Comparison of ENCODE assay signal across 14 cellular contexts in the genomic region with DNA sequence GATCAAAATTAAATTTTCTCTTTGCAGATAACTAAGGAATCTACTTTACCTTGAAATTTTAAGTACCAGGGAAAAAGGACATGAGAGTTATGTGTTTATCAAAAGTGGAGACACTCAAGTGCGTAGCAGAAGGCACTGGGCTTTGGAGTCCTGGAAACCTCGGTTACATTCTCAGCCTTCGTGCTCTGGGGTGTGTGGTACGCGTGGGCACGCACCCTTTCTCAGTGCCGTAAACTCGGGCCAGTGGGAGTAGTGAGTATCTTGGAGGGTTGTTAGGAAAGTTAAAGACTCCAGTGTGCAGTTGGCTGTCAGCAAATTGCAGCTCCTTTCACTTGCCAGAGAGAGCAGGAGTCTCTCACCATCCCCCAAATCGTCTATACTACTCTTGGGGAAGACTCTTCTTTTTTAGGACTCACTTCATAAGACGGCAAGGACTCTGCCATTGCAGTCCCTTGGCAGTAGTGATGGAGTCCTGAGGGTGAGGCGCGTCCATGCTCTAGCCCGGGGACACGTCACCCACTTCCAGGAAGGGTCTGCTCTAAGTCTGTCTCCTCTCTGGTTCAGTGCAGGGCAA.
A peak's percentile ranks its signal among the peaks of the same experiment; 100 is the strongest.
DNase-seq lines count a peak whose midpoint lies in the region; ATAC-seq and TF ChIP-seq lines count a peak whose summit lies in the region.
"Had no signal": no experiment of that assay in that cellular context is flagged by ENCODE, and none has a peak within 500 bp of the region (broad histone marks: within the 10 kb centered on the region; RNA-seq: fewer than 3 reads in every experiment).

No MANE protein-coding gene starts in this region.

- peaks cover 39% of the 10 kb centered on the region for H3K4me1 ChIP-seq in Caco-2
- H3K4me1 ChIP-seq in PC-9 (replicated peaks; ENCODE audit: insufficient read depth) = peaks cover 22% of the 10 kb centered on the region

- peak overlapping the region; percentile 27 for H3K4me2 ChIP-seq in PC-9

- ATAC-seq in effector memory CD8-positive, alpha-beta T cell (replicated peaks) = no peak
- ATAC-seq in natural killer cell treated with Interleukin-12 subunit alpha and Interleukin-12 subunit beta and Interleukin-15 and Interleukin-18, amount 100 ng/mL, for 72 hours = no peak

- peaks cover 23% of the 10 kb centered on the region; the same call in 1 of the 2 replicates for H3F3A ChIP-seq in PC-9 (ENCODE audit: insufficient read depth, low read depth)

- H3K27ac ChIP-seq in PC-9 = peak overlapping the region; percentile 42

- peaks cover 22% of the 10 kb centered on the region for H3K4me1 Mint-ChIP-seq in Caco-2 (ENCODE audit: low read depth, unreplicated experiment)
- H3K4me1 Mint-ChIP-seq in effector memory CD8-positive, alpha-beta T cell (ENCODE audit: low read depth in 2 of 2) = peaks cover 30 to 42% of the 10 kb centered on the region in 2 donors
- peaks cover 44 to 46% of the 10 kb centered on the region in 2 donors for H3K4me1 Mint-ChIP-seq in natural killer cell treated with Interleukin-12 subunit alpha and Interleukin-12 subunit beta and Interleukin-15 and Interleukin-18, amount 100 ng/mL, for 72 hours (ENCODE audit: low read depth in 2 of 2)

- H3K79me2 ChIP-seq in PC-9 (ENCODE audit: low read depth) = peaks cover 19% of the 10 kb centered on the region; the same call in 1 of the 2 replicates

- no peaks in the 10 kb centered on the region for H3K9me3 Mint-ChIP-seq in Caco-2 (ENCODE audit: unreplicated experiment)
- H3K9me3 Mint-ChIP-seq in effector memory CD8-positive, alpha-beta T cell = no peaks in the 10 kb centered on the region
- H3K9me3 Mint-ChIP-seq in natural killer cell treated with Interleukin-12 subunit alpha and Interleukin-12 subunit beta and Interleukin-15 and Interleukin-18, amount 100 ng/mL, for 72 hours = no peaks in the 10 kb centered on the region
- H3K9me3 Mint-ChIP-seq: CD4-positive, alpha-beta T cell; naive thymus-derived CD4-positive, alpha-beta T cell had no signal

- H3K9me3 ChIP-seq in Caco-2 (no peaks in the 10 kb centered on the region), PC-9 (ENCODE audit: insufficient read depth, low read depth) (no peaks in the 10 kb centered on the region)

- H3K27me3 ChIP-seq in Caco-2 (replicated peaks; ENCODE audit: control insufficient read depth, insufficient read depth, low read length) (no peaks in the 10 kb centered on the region), PC-9 (ENCODE audit: insufficient read depth, low read depth) (no peaks in the 10 kb centered on the region)

- BruUV-seq in Caco-2 (replicated peaks; lab: Mats Ljungman, UMichigan) = no TSS peak
- BruUV-seq in PC-9 (replicated peaks; lab: Mats Ljungman, UMichigan) = no TSS peak

- POLR2A ChIA-PET in Caco-2 (lab: Charles Lee) = no interaction called here
- POLR2A ChIA-PET in PC-9 (lab: Charles Lee; ENCODE audit: unreplicated experiment) = interaction anchor here (0.7 kb wide), 1 partner anchor 51 kb away, joined by 6 read pairs; no protein-coding TSS in a partner anchor

- H3K9me2 ChIP-seq in PC-9 (ENCODE audit: insufficient read depth) = no peaks in the 10 kb centered on the region

- H3K27ac Mint-ChIP-seq in Caco-2 (ENCODE audit: unreplicated experiment) = peak overlapping the region; percentile 93
- peak overlapping the region; percentile 17 to 79 for H3K27ac Mint-ChIP-seq in effector memory CD8-positive, alpha-beta T cell
- peak overlapping the region; percentile 88 to 96 for H3K27ac Mint-ChIP-seq in natural killer cell treated with Interleukin-12 subunit alpha and Interleukin-12 subunit beta and Interleukin-15 and Interleukin-18, amount 100 ng/mL, for 72 hours
- H3K27ac Mint-ChIP-seq: CD4-positive, alpha-beta T cell had no signal

- peaks cover 29% of the 10 kb centered on the region for H4K20me1 ChIP-seq in PC-9 (ENCODE audit: insufficient read depth)

- intact Hi-C loops in Caco-2 (cut with micrococcal nuclease; ENCODE audit: unreplicated experiment) = no loop called here
- intact Hi-C loops in PC-9 (cut with micrococcal nuclease; ENCODE audit: unreplicated experiment) = no loop called here

- no peaks in the 10 kb centered on the region for H3K27me3 Mint-ChIP-seq in Caco-2 (ENCODE audit: insufficient read depth, unreplicated experiment)
- no peaks in the 10 kb centered on the region for H3K27me3 Mint-ChIP-seq in effector memory CD8-positive, alpha-beta T cell
- no peaks in the 10 kb centered on the region for H3K27me3 Mint-ChIP-seq in natural killer cell treated with Interleukin-12 subunit alpha and Interleukin-12 subunit beta and Interleukin-15 and Interleukin-18, amount 100 ng/mL, for 72 hours
- H3K27me3 Mint-ChIP-seq: CD4-positive, alpha-beta T cell; naive thymus-derived CD4-positive, alpha-beta T cell had no signal

- no peak for DNase-seq in Caco-2
- DNase-seq in PC-9 = no peak
- no peak for DNase-seq in effector memory CD8-positive, alpha-beta T cell
- no peak for DNase-seq in natural killer cell treated with Interleukin-12 subunit alpha and Interleukin-12 subunit beta and Interleukin-15 and Interleukin-18, amount 100 ng/mL, for 72 hours (ENCODE audit: low spot score)
- DNase-seq in stimulated activated CD4-positive, alpha-beta T cell treated with anti-CD3 and anti-CD28 coated beads, Interleukin-1b, Interleukin-23, amount 100 ng/mL, for 48 hours = no peak
- no peak for DNase-seq in dermis blood vessel endothelial cell
- no peak for DNase-seq in MV-4-11 (lab: John Stamatoyannopoulos, UW)
- DNase-seq in glomerular visceral epithelial cell (ENCODE audit: extremely low spot score) = no peak
- DNase-seq: CD4-positive, alpha-beta T cell; foreskin melanocyte; GF-D8; naive thymus-derived CD4-positive, alpha-beta T cell; NCI-H345; T-helper 9 cell had no signal

- CTCF ChIA-PET in Caco-2 (lab: Charles Lee) = no interaction called here
- CTCF ChIA-PET in PC-9 (lab: Charles Lee) = no interaction called here

- no peak overlapping the region for H3K4me3 ChIP-seq in Caco-2 (ENCODE audit: low read depth, low read length)
- no peak overlapping the region for H3K4me3 ChIP-seq in PC-9

- peaks cover 46% of the 10 kb centered on the region for H3K36me3 Mint-ChIP-seq in Caco-2 (ENCODE audit: insufficient read depth, unreplicated experiment)
- peaks cover 12% of the 10 kb centered on the region for H3K36me3 Mint-ChIP-seq in effector memory CD8-positive, alpha-beta T cell (ENCODE audit: insufficient read depth)
- no peaks in the 10 kb centered on the region for H3K36me3 Mint-ChIP-seq in natural killer cell treated with Interleukin-12 subunit alpha and Interleukin-12 subunit beta and Interleukin-15 and Interleukin-18, amount 100 ng/mL, for 72 hours

- TF ChIP-seq CTCF in Caco-2 (IDR thresholded peaks at IDR 0.05; ENCODE audit: insufficient read depth in 1 of 2, low read depth in 1 of 2, low read length in 1 of 2, severe bottlenecking in 1 of 2, unreplicated experiment in 1 of 2) (no peak), PC-9 (conservative IDR thresholded peaks at IDR 0.05) (no peak)

- no peaks in the 10 kb centered on the region for H3K36me3 ChIP-seq in Caco-2 (ENCODE audit: control insufficient read depth, insufficient read depth, low read length)
- no peaks in the 10 kb centered on the region for H3K36me3 ChIP-seq in PC-9 (ENCODE audit: low read depth)

- no peak overlapping the region for H2AFZ ChIP-seq in PC-9

- peak overlapping the region; percentile 79 for H3K4me3 Mint-ChIP-seq in Caco-2 (ENCODE audit: unreplicated experiment)
- no peak overlapping the region for H3K4me3 Mint-ChIP-seq in effector memory CD8-positive, alpha-beta T cell
- peak overlapping the region; percentile 74 for H3K4me3 Mint-ChIP-seq in natural killer cell treated with Interleukin-12 subunit alpha and Interleukin-12 subunit beta and Interleukin-15 and Interleukin-18, amount 100 ng/mL, for 72 hours
- H3K4me3 Mint-ChIP-seq: CD4-positive, alpha-beta T cell; naive thymus-derived CD4-positive, alpha-beta T cell had no signal

Comparison
In these comparisons a context has a peak if more than half of its experiments do, and no peak if none do; other contexts are left out.
1. H3K4me3 Mint-ChIP-seq: peak in Caco-2 (single experiment) and natural killer cell treated with Interleukin-12 subunit alpha and Interleukin-12 subunit beta and Interleukin-15 and Interleukin-18, amount 100 ng/mL, for 72 hours (single experiment); none in effector memory CD8-positive, alpha-beta T cell (0 of 2).
2. Peak in every context shown above with its lines, with median percentiles within 50 percentile points of each other: H3K27ac Mint-ChIP-seq.